ENCODE assay signal across 8 cellular contexts in genomic region chr10:97849101-97849490, GRCh38. TPM values are rescaled to one million over a fixed set of nuclear protein-coding genes. Genes with fewer than 3 reads are reported as not detected.
DNase-seq lines count a peak whose midpoint lies in the region; ATAC-seq and TF ChIP-seq lines count a peak whose summit lies in the region.
"Had no signal": no experiment of that assay in that cellular context is flagged by ENCODE, and none has a peak within 500 bp of the region (broad histone marks: within the 10 kb centered on the region; RNA-seq: fewer than 3 reads in every experiment).

No MANE protein-coding gene starts in this region.

- intact Hi-C loops in psoas muscle (cut with DNase I) = no loop called here
- intact Hi-C loops in thyroid gland (cut with DNase I) = no loop called here

- H3K27me3 Mint-ChIP-seq in chondrocyte (ENCODE audit: low read depth) = peaks cover 40% of the 10 kb centered on the region

- no peak for TF ChIP-seq POLR2A in thyroid gland (IDR thresholded peaks at IDR 0.05)

- H3K27ac ChIP-seq in psoas muscle (no peak overlapping the region), thyroid gland (no peak overlapping the region)

- H3K4me1 Mint-ChIP-seq in chondrocyte (ENCODE audit: low read depth) = peaks cover 14% of the 10 kb centered on the region

- H3K4me3 Mint-ChIP-seq in chondrocyte (ENCODE audit: unreplicated experiment) = peak overlapping the region; percentile 59

- no peaks in the 10 kb centered on the region for H3K36me3 Mint-ChIP-seq in chondrocyte (ENCODE audit: low read depth)

- H3K27ac Mint-ChIP-seq in chondrocyte (ENCODE audit: unreplicated experiment) = no peak overlapping the region

- 22 to 25% (median 24%) methylated on average over 8 of the region's 8 CpGs for WGBS in psoas muscle, 3 donors
- 15 to 16% methylated on average over 8 of the region's 8 CpGs for WGBS in thyroid gland, 2 donors

- ATAC-seq in psoas muscle = no peak
- no peak for ATAC-seq in GM19035 (IDR thresholded peaks at IDR 0.05; ENCODE audit: unreplicated experiment)
- no peak for ATAC-seq in HG02885 (IDR thresholded peaks at IDR 0.05; ENCODE audit: poor library complexity, unreplicated experiment)

- no peaks in the 10 kb centered on the region for H3K9me3 ChIP-seq in psoas muscle
- H3K9me3 ChIP-seq in thyroid gland = no peaks in the 10 kb centered on the region

- H3K4me3 ChIP-seq in H7 (ENCODE audit: insufficient read depth, low read depth, low read length) = peak overlapping the region; percentile 49
- H3K4me3 ChIP-seq in psoas muscle = peak overlapping the region; percentile 69
- H3K4me3 ChIP-seq in thyroid gland (replicated peaks in 1 of 3) = peak overlapping the region in 1 of 3 donors; percentile 41

- H3K36me3 ChIP-seq in H7 (replicated peaks; ENCODE audit: control insufficient read depth, insufficient read depth, low read length) (no peaks in the 10 kb centered on the region), psoas muscle (ENCODE audit: insufficient read depth in 1 of 2, low read depth in 1 of 2) (no peaks in the 10 kb centered on the region), thyroid gland (no peaks in the 10 kb centered on the region)

- H3K27me3 ChIP-seq in H7 (ENCODE audit: control insufficient read depth, insufficient read depth, low read length) = peaks cover 25% of the 10 kb centered on the region
- peaks cover 0 to 6% (median 0%) of the 10 kb centered on the region in 3 donors for H3K27me3 ChIP-seq in psoas muscle (ENCODE audit: insufficient read depth in 3 of 3, low read length in 2 of 3)
- no peaks in the 10 kb centered on the region for H3K27me3 ChIP-seq in thyroid gland

- no peaks in the 10 kb centered on the region for H3K9me3 Mint-ChIP-seq in chondrocyte (ENCODE audit: low read depth)

- DNase-seq in H7 = no peak
- DNase-seq in NCI-H345 (lab: John Stamatoyannopoulos, UW) = peak; percentile 70
- no peak for DNase-seq in chondrocyte (ENCODE audit: low spot score)
- DNase-seq in psoas muscle = no peak
- no peak for DNase-seq in thyroid gland

- H3K4me1 ChIP-seq in psoas muscle (peaks cover 8% of the 10 kb centered on the region), thyroid gland (peaks cover 6 to 8% of the 10 kb centered on the region in 2 donors)

- TF ChIP-seq CTCF in chondrocyte (IDR thresholded peaks at IDR 0.05) (no peak), psoas muscle (IDR thresholded peaks at IDR 0.05) (no peak), thyroid gland (IDR thresholded peaks at IDR 0.05) (no peak)

RNA-seq across cellular contexts. Expression of gene GOLGA7B, which starts 0.5 kb away (rescaled TPM):
- total RNA-seq in H7 (2014; rRNA removed; shearing (Covaris generic)) = 0.04 TPM in 1 of 2 replicates, not detected in the other
- 0.12 to 0.27 TPM (median 0.13 TPM) in 3 replicates for total RNA-seq in chondrocyte
- total RNA-seq in psoas muscle = 1 to 10 TPM in 2 of 4 donors, under 1 TPM in 2; 0.19 to 4.1 (median 0.99) TPM
- polyA plus RNA-seq in psoas muscle = 1 to 10 TPM in 1 of 3 donors, under 1 TPM in 2; 0.46 to 1.6 (median 0.77) TPM
- under 1 TPM; under 0.01 to 0.81 (median 0.39) TPM for total RNA-seq in thyroid gland
- total RNA-seq: M059J had no signal
